21 cellular contexts compared by ENCODE assay signal in the genomic region with DNA sequence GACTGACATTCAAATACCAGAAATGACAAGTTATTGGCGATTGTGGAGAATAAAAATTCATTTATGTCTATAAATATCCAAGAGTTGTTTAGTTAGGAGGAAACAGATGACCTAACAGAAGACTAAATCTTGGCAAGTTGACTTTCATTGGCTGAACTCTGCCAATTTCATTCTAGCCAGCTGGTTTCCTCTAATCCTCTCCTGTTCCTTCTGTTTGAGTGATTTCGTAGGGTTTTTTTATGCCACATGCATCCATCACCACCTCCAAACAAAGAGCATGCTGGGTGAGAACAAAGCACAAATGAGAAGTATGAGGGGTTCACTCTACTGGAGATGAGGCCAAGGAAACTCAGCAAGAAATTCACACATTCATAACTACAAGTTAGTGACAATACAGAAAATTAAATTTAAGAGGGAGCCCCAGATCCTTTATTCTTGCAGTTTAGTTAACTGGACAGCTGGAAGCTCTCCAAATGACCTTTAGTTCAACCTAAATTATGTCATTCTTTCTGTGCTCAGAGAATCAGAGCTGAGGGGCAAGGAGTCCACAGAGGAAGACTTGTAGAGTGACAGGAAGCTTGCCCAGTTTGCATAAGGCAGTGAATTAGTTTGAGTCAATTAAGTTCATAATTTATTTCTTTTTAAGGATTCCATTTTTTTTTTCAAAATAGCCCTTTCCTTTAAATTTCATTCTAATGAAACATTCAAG.
DNase-seq lines count a peak whose midpoint lies in the region; ATAC-seq, FAIRE-seq and TF ChIP-seq lines count a peak whose summit lies in the region.
"Had no signal": no experiment of that assay in that cellular context is flagged by ENCODE, and none has a peak within 500 bp of the region (broad histone marks: within the 10 kb centered on the region; RNA-seq: fewer than 3 reads in every experiment).

No MANE protein-coding gene starts in this region.

- CTCF ChIA-PET in PC-3 (lab: Charles Lee): no interaction called here

- H2AFZ ChIP-seq in PC-3 (ENCODE audit: low read length): no peak overlapping the region

- H3K27me3 ChIP-seq in PC-3 (ENCODE audit: low read length): no peaks in the 10 kb centered on the region
- H3K27me3 ChIP-seq: BLaER1 had no signal

- intact Hi-C loops in Right ventricle myocardium inferior (cut with DNase I): no loop called here
- intact Hi-C loops in cardiac septum (cut with DNase I): no loop called here
- intact Hi-C loops in PC-3 (cut with micrococcal nuclease): no loop called here

- H3K36me3 ChIP-seq in PC-3 (ENCODE audit: low read depth, low read length): no peaks in the 10 kb centered on the region
- H3K36me3 ChIP-seq: BLaER1 had no signal

- H3F3A ChIP-seq in PC-3 (ENCODE audit: low read length, unreplicated experiment): no peaks in the 10 kb centered on the region

- H3K36me3 Mint-ChIP-seq in naive thymus-derived CD8-positive, alpha-beta T cell: no peaks in the 10 kb centered on the region
- H3K36me3 Mint-ChIP-seq: T-cell had no signal

- H3K4me1 Mint-ChIP-seq in naive thymus-derived CD8-positive, alpha-beta T cell: no peaks in the 10 kb centered on the region
- H3K4me1 Mint-ChIP-seq: T-cell had no signal

- no TSS peak for BruUV-seq in PC-3 (replicated peaks; lab: Mats Ljungman, UMichigan)

- ATAC-seq in Right ventricle myocardium inferior (peak; percentile 81), PC-3 (no peak)
- ATAC-seq in naive thymus-derived CD8-positive, alpha-beta T cell: no peak
- ATAC-seq: GM12878, T-cell had no signal

- no peak overlapping the region for H3K27ac ChIP-seq in PC-3 (ENCODE audit: low read length)
- H3K27ac ChIP-seq: BLaER1 had no signal

- H3K4me2 ChIP-seq in PC-3 (ENCODE audit: low read length): no peak overlapping the region
- H3K4me2 ChIP-seq: BLaER1 had no signal

- no peaks in the 10 kb centered on the region for H3K79me2 ChIP-seq in PC-3 (ENCODE audit: low read length)

- POLR2A ChIA-PET in naive thymus-derived CD8-positive, alpha-beta T cell (lab: Charles Lee): no interaction called here
- POLR2A ChIA-PET in PC-3 (lab: Charles Lee; ENCODE audit: unreplicated experiment): no interaction called here

- H3K9me2 ChIP-seq in PC-3 (replicated peaks; ENCODE audit: low read length): no peaks in the 10 kb centered on the region

- H3K9me3 Mint-ChIP-seq in naive thymus-derived CD8-positive, alpha-beta T cell: peaks cover 0 to 8% (median 0%) of the 10 kb centered on the region in 9 donors

- TF ChIP-seq CTCF in choroid plexus epithelial cell (conservative IDR thresholded peaks at IDR 0.05; ENCODE audit: low read depth, low read length): no peak
- TF ChIP-seq CTCF in PC-3 (conservative IDR thresholded peaks at IDR 0.05; ENCODE audit: low read depth, low read length): no peak

- H4K20me1 ChIP-seq in PC-3 (ENCODE audit: low read length): no peaks in the 10 kb centered on the region
- H4K20me1 ChIP-seq: BLaER1 had no signal

- no peaks in the 10 kb centered on the region for H3K27me3 Mint-ChIP-seq in naive thymus-derived CD8-positive, alpha-beta T cell
- H3K27me3 Mint-ChIP-seq: T-cell had no signal

- no peaks in the 10 kb centered on the region for H3K4me1 ChIP-seq in PC-3 (ENCODE audit: insufficient read depth, low read length)
- H3K4me1 ChIP-seq: BLaER1 had no signal

- no peak overlapping the region for H3K4me3 ChIP-seq in choroid plexus epithelial cell (ENCODE audit: low read depth, low read length)
- no peak overlapping the region for H3K4me3 ChIP-seq in PC-3 (ENCODE audit: low read length)
- H3K4me3 ChIP-seq: BLaER1, GM12878 had no signal

- no peak overlapping the region for H3K9ac ChIP-seq in PC-3 (ENCODE audit: low read length)
- H3K9ac ChIP-seq: BLaER1 had no signal

- no peaks in the 10 kb centered on the region for H3K9me3 ChIP-seq in PC-3 (ENCODE audit: low read length)
- H3K9me3 ChIP-seq: BLaER1 had no signal

- FAIRE-seq in GM19239 (lab: Jason Lieb, UNC): no peak
- FAIRE-seq: GM12878, HTR-8/SVneo, kidney had no signal

- DNase-seq in Right ventricle myocardium inferior (ENCODE audit: missing footprints) (no peak), cardiac septum (ENCODE audit: low spot score) (no peak), choroid plexus epithelial cell (ENCODE audit: low read depth) (peak; percentile 50), myocyte (ENCODE audit: low read depth) (peak; percentile 60), GM19239 (ENCODE audit: insufficient read length, low spot score) (no peak), PC-3 (no peak), MV-4-11 (lab: John Stamatoyannopoulos, UW) (no peak)
- no peak for DNase-seq in naive thymus-derived CD8-positive, alpha-beta T cell
- DNase-seq: activated gamma-delta T cell treated with Interleukin-2 at 50 U/mL for 16 hours, amniotic stem cell, GDM1, hippocampal formation, Kasumi-1, kidney, NCI-H1436, NCI-H2227 treated with DMSO at 0.1 percent for 48 hours, occipital lobe, T-cell had no signal

- H3K27ac Mint-ChIP-seq in naive thymus-derived CD8-positive, alpha-beta T cell: no peak overlapping the region
- H3K27ac Mint-ChIP-seq: T-cell had no signal

- no peak overlapping the region for H3K4me3 Mint-ChIP-seq in naive thymus-derived CD8-positive, alpha-beta T cell
- H3K4me3 Mint-ChIP-seq: T-cell had no signal

Comparison
In these comparisons a context has a peak if more than half of its experiments do, and no peak if none do; other contexts are left out.
1. DNase-seq: peak in choroid plexus epithelial cell (single experiment) and myocyte (single experiment); none in Right ventricle myocardium inferior (single experiment), cardiac septum (single experiment), GM19239 (single experiment), naive thymus-derived CD8-positive, alpha-beta T cell (0 of 10), PC-3 (single experiment) and MV-4-11 (single experiment).